10 cellular contexts compared by ENCODE assay signal in genomic region chr11:85626496-85626895, GRCh38. TPM values are rescaled to one million over a fixed set of nuclear protein-coding genes. Genes with fewer than 3 reads are reported as not detected.
DNase-seq lines count a peak whose midpoint lies in the region; ATAC-seq and TF ChIP-seq lines count a peak whose summit lies in the region.
"Had no signal": no experiment of that assay in that cellular context is flagged by ENCODE, and none has a peak within 500 bp of the region (broad histone marks: within the 10 kb centered on the region; RNA-seq: fewer than 3 reads in every experiment).

No MANE protein-coding gene starts in this region.

- H3K79me2 ChIP-seq in PC-3 (ENCODE audit: low read length) (peaks cover 31% of the 10 kb centered on the region), smooth muscle cell (ENCODE audit: low read depth) (peaks cover 26% of the 10 kb centered on the region)

- no peaks in the 10 kb centered on the region for H3K9me3 Mint-ChIP-seq in T-helper 2 cell treated with Interferon-gamma antibody and Interleukin-4, amounts not matched to agents 5 μg/mL and 100 μg/mL, for 36 hours

- TF ChIP-seq CTCF in PC-3 (conservative IDR thresholded peaks at IDR 0.05; ENCODE audit: low read depth, low read length) (no peak), foreskin fibroblast (IDR thresholded peaks at IDR 0.05; ENCODE audit: low read depth, low read length) (no peak), smooth muscle cell (IDR thresholded peaks at IDR 0.05; ENCODE audit: borderline replicate concordance, insufficient read depth, poor library complexity, severe bottlenecking) (no peak)

- H4K20me1 ChIP-seq in PC-3 (ENCODE audit: low read length) (no peaks in the 10 kb centered on the region), smooth muscle cell (ENCODE audit: low read depth) (no peaks in the 10 kb centered on the region)

- H3K27ac ChIP-seq in PC-3 (ENCODE audit: low read length), result no peak overlapping the region
- no peak overlapping the region for H3K27ac ChIP-seq in smooth muscle cell (ENCODE audit: low read depth)

- POLR2A ChIA-PET in PC-3 (lab: Charles Lee; ENCODE audit: unreplicated experiment), result no interaction called here

- BruUV-seq in PC-3 (replicated peaks; lab: Mats Ljungman, UMichigan), result no TSS peak

- H3K36me3 Mint-ChIP-seq in T-helper 2 cell treated with Interferon-gamma antibody and Interleukin-4, amounts not matched to agents 5 μg/mL and 100 μg/mL, for 36 hours (ENCODE audit: low read depth), result peaks cover 7% of the 10 kb centered on the region

- no peak for ATAC-seq in PC-3
- ATAC-seq in GM19023 (IDR thresholded peaks at IDR 0.05; ENCODE audit: unreplicated experiment), result no peak

- no peak for DNase-seq in T-helper 2 cell treated with Interferon-gamma antibody and Interleukin-4, amounts not matched to agents 5 μg/mL and 100 μg/mL, for 36 hours (ENCODE audit: low spot score)
- DNase-seq in T-helper 2 cell (no peak), PC-3 (peak; percentile 22), foreskin fibroblast (no peak), smooth muscle cell (lab: John Stamatoyannopoulos, UW; ENCODE audit: unreplicated experiment) (no peak), NCI-H187 (lab: John Stamatoyannopoulos, UW) (no peak), iPS-NIHi11 (ENCODE audit: low spot score) (no peak)
- DNase-seq: activated naive CD4-positive, alpha-beta T cell treated with Interleukin-2 at 50 U/mL for 16 hours; left colon had no signal

- no peaks in the 10 kb centered on the region for H3K27me3 ChIP-seq in PC-3 (ENCODE audit: low read length)
- H3K27me3 ChIP-seq in smooth muscle cell (ENCODE audit: low read depth), result no peaks in the 10 kb centered on the region

- peaks cover 4% of the 10 kb centered on the region for H3K27me3 Mint-ChIP-seq in T-helper 2 cell treated with Interferon-gamma antibody and Interleukin-4, amounts not matched to agents 5 μg/mL and 100 μg/mL, for 36 hours (ENCODE audit: low read depth)

- WGBS in smooth muscle cell (ENCODE audit: low lambda C conversion rate), result 77% methylated on average over 2 of the region's 2 CpGs

- intact Hi-C loops in PC-3 (cut with micrococcal nuclease), result loop anchor here (2.0 to 10.0 kb wide), 2 partner anchors 32 to 1288 kb away; no protein-coding TSS in a partner anchor

- CTCF ChIA-PET in PC-3 (lab: Charles Lee), result no interaction called here

- H3K9me3 ChIP-seq in PC-3 (ENCODE audit: low read length), result no peaks in the 10 kb centered on the region
- H3K9me3 ChIP-seq in smooth muscle cell (replicated peaks; ENCODE audit: low read depth), result no peaks in the 10 kb centered on the region

- H3K36me3 ChIP-seq in PC-3 (ENCODE audit: low read depth, low read length), result peaks cover 6% of the 10 kb centered on the region; the same call in 1 of the 2 replicates
- no peaks in the 10 kb centered on the region for H3K36me3 ChIP-seq in smooth muscle cell (ENCODE audit: low read depth)

- peak overlapping the region; percentile 96 for H3K4me3 Mint-ChIP-seq in T-helper 2 cell treated with Interferon-gamma antibody and Interleukin-4, amounts not matched to agents 5 μg/mL and 100 μg/mL, for 36 hours

- H3K4me1 Mint-ChIP-seq in T-helper 2 cell treated with Interferon-gamma antibody and Interleukin-4, amounts not matched to agents 5 μg/mL and 100 μg/mL, for 36 hours (ENCODE audit: low read depth), result peaks cover 28% of the 10 kb centered on the region

- no peaks in the 10 kb centered on the region for H3K9me2 ChIP-seq in PC-3 (replicated peaks; ENCODE audit: low read length)

- H2AFZ ChIP-seq in PC-3 (ENCODE audit: low read length) (peak overlapping the region; percentile 89), smooth muscle cell (ENCODE audit: low read depth) (peak overlapping the region; percentile 93)

- H3K4me2 ChIP-seq in PC-3 (ENCODE audit: low read length) (peak overlapping the region; percentile 97), smooth muscle cell (peak overlapping the region; percentile 98)

- H3K4me3 ChIP-seq in PC-3 (ENCODE audit: low read length), result peak overlapping the region; percentile 83
- peak overlapping the region; percentile 79 to 89 for H3K4me3 ChIP-seq in foreskin fibroblast (ENCODE audit: low read depth in 1 of 2, low read length in 2 of 2)
- H3K4me3 ChIP-seq in smooth muscle cell, result peak overlapping the region; percentile 63

- H3K4me1 ChIP-seq in PC-3 (ENCODE audit: insufficient read depth, low read length) (peaks cover 25% of the 10 kb centered on the region), smooth muscle cell (ENCODE audit: low read depth) (peaks cover 22% of the 10 kb centered on the region)

- H3K27ac Mint-ChIP-seq in T-helper 2 cell treated with Interferon-gamma antibody and Interleukin-4, amounts not matched to agents 5 μg/mL and 100 μg/mL, for 36 hours, result no peak overlapping the region

- H3K9ac ChIP-seq in PC-3 (ENCODE audit: low read length), result peak overlapping the region; percentile 65; the same call in 1 of the 2 replicates
- no peak overlapping the region for H3K9ac ChIP-seq in smooth muscle cell (ENCODE audit: low read depth)

- H3F3A ChIP-seq in PC-3 (ENCODE audit: low read length, unreplicated experiment) (no peaks in the 10 kb centered on the region), smooth muscle cell (ENCODE audit: low read depth) (no peaks in the 10 kb centered on the region)

RNA-seq across cellular contexts. Expression of gene DLG2, which starts 0.6 kb away (rescaled TPM):
- total RNA-seq in PC-3 (2014; rRNA removed) (0.58 and 4.3 TPM in 2 replicates), smooth muscle cell (1.1 and 5.8 TPM in 2 replicates)
- polyA plus RNA-seq in smooth muscle cell, result 0.74 and 2.0 TPM in 2 replicates

RNA-seq across cellular contexts. Expression of gene TMEM126B, which starts 1.9 kb away (rescaled TPM):
- total RNA-seq in PC-3 (2014; rRNA removed) (62.1 and 79.5 TPM in 2 replicates), smooth muscle cell (76.8 and 89.3 TPM in 2 replicates)
- 49.7 and 53.0 TPM in 2 replicates for polyA plus RNA-seq in smooth muscle cell

RNA-seq across cellular contexts. Expression of gene TMEM126A, which starts 21.3 kb away (rescaled TPM):
- 34.0 and 37.8 TPM in 2 replicates for total RNA-seq in PC-3 (2014; rRNA removed)
- 43.6 and 69.1 TPM in 2 replicates for total RNA-seq in smooth muscle cell
- polyA plus RNA-seq in smooth muscle cell, result 53.4 and 62.6 TPM in 2 replicates

RNA-seq across cellular contexts. Expression of gene CREBZF, which starts 38.4 kb away (rescaled TPM):
- total RNA-seq in PC-3 (2014; rRNA removed), result 75.0 and 114 TPM in 2 replicates
- total RNA-seq in smooth muscle cell, result 33.9 and 44.3 TPM in 2 replicates
- 25.1 and 31.1 TPM in 2 replicates for polyA plus RNA-seq in smooth muscle cell

RNA-seq across cellular contexts. Expression of gene CCDC89, which starts 59.5 kb away (rescaled TPM):
- 0.55 TPM in 1 of 2 replicates, not detected in the other for total RNA-seq in PC-3 (2014; rRNA removed)
- total RNA-seq in smooth muscle cell, result 0.13 TPM in 1 of 2 replicates, not detected in the other
- not detected in 2 replicates for polyA plus RNA-seq in smooth muscle cell
